Comparison of ENCODE assay signal across 8 cellular contexts in the genomic region with DNA sequence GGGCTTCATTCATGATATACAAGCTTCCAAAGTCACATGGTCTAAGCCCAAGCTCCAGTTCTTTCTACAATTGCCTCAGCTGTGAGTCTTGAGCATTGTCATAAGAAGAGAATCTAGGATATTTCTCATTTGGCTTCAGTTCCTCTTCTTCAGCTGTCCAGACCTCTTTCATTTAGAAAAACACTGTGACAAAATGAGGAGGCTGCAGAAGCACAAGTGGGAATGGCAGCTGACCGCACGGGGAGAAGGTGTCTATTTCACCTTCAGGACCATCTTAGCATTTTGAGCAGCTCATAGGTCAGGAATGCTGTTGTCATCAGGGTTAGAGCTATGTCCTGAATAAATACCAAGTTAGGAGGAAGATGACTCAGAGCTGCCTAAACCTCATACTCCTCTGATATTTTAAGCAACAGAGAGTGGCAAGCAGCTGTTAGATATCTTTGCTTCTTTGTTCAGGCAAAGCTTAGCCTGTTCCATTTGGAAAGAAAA.
DNase-seq lines count a peak whose midpoint lies in the region; ATAC-seq and TF ChIP-seq lines count a peak whose summit lies in the region.

No MANE protein-coding gene starts in this region.

- TF ChIP-seq CTCF in GM10248 (IDR thresholded peaks at IDR 0.05; ENCODE audit: control extremely low read depth, extremely low read depth, low read depth, missing control alignments) (no peak), heart left ventricle (IDR thresholded peaks at IDR 0.05) (no peak), retinal pigment epithelial cell (conservative IDR thresholded peaks at IDR 0.05; ENCODE audit: low read depth, low read length) (no peak)

- H3K4me1 ChIP-seq in HUES64 (ENCODE audit: insufficient read depth, low read length) (peaks cover 28% of the 10 kb centered on the region), heart left ventricle (peaks cover 0 to 42% (median 22%) of the 10 kb centered on the region in 12 donors)

- no peaks in the 10 kb centered on the region for H3K36me3 Mint-ChIP-seq in activated T-helper 17 cell treated with anti-CD3 and anti-CD28 coated beads, Interleukin-2, amount 50 U/mL, for 72 hours (ENCODE audit: low read depth)

- H3K9ac ChIP-seq in HUES64 (ENCODE audit: low read depth, low read length), result no peak overlapping the region

- peak overlapping the region; percentile 38 for H3K4me3 Mint-ChIP-seq in activated T-helper 17 cell treated with anti-CD3 and anti-CD28 coated beads, Interleukin-2, amount 50 U/mL, for 72 hours

- H3K27ac Mint-ChIP-seq in activated T-helper 17 cell treated with anti-CD3 and anti-CD28 coated beads, Interleukin-2, amount 50 U/mL, for 72 hours, result peak overlapping the region; percentile 49

- H3K27me3 ChIP-seq in HUES64 (ENCODE audit: insufficient read depth, low read length), result no peaks in the 10 kb centered on the region
- H3K27me3 ChIP-seq in heart left ventricle, result no peaks in the 10 kb centered on the region

- TF ChIP-seq POLR2A in heart left ventricle (IDR thresholded peaks at IDR 0.05), result no peak

- peaks cover 10% of the 10 kb centered on the region for H3K4me1 Mint-ChIP-seq in activated T-helper 17 cell treated with anti-CD3 and anti-CD28 coated beads, Interleukin-2, amount 50 U/mL, for 72 hours

- no peaks in the 10 kb centered on the region for H3K27me3 Mint-ChIP-seq in activated T-helper 17 cell treated with anti-CD3 and anti-CD28 coated beads, Interleukin-2, amount 50 U/mL, for 72 hours

- CTCF ChIA-PET in GM10248 (lab: Yijun Ruan, JAX), result interaction anchor here (0.7 to 1.6 kb wide), 6 partner anchors 10 to 395 kb away, joined by 3 to 6 read pairs (median 4); no protein-coding TSS in a partner anchor

- H3K9me3 ChIP-seq in HUES64 (ENCODE audit: insufficient read depth, low read depth, low read length), result no peaks in the 10 kb centered on the region
- no peaks in the 10 kb centered on the region for H3K9me3 ChIP-seq in heart left ventricle

- intact Hi-C loops in heart left ventricle (cut with DNase I), result loop anchor here in 7 of 10 donors (2.0 to 10.0 kb wide), 6 partner anchors 120 to 680 kb away; a partner anchor contains a TSS

- peak; percentile 23 for DNase-seq in GM10248 (ENCODE audit: extremely low spot score)
- peak in 4 of 5 donors; percentile 36 to 41 (median 40) for DNase-seq in heart left ventricle
- DNase-seq in retinal pigment epithelial cell (ENCODE audit: low read depth), result peak; percentile 56
- DNase-seq in NCI-H2107 treated with DMSO at 0.1 percent for 48 hours (lab: John Stamatoyannopoulos, UW; ENCODE audit: unreplicated experiment), result no peak
- DNase-seq in SHP77 (lab: John Stamatoyannopoulos, UW), result no peak

- no peak overlapping the region for H3K4me3 ChIP-seq in HUES64 (ENCODE audit: low read length)
- no peak overlapping the region for H3K4me3 ChIP-seq in heart left ventricle
- H3K4me3 ChIP-seq in retinal pigment epithelial cell (ENCODE audit: low read length), result no peak overlapping the region

- POLR2A ChIA-PET in GM10248 (lab: Yijun Ruan, JAX), result interaction anchor here (0.5 to 1.3 kb wide), 3 partner anchors 8 to 669 kb away, joined by 3 to 7 read pairs (median 3); a partner anchor contains a TSS

- H3K27ac ChIP-seq in HUES64 (ENCODE audit: low read depth, low read length) (peak overlapping the region; percentile 51; the same call in 1 of the 2 replicates), heart left ventricle (peak overlapping the region; percentile 43 to 89 (median 81))

- H3K36me3 ChIP-seq in HUES64 (ENCODE audit: insufficient read depth, low read length), result no peaks in the 10 kb centered on the region
- H3K36me3 ChIP-seq in heart left ventricle, result no peaks in the 10 kb centered on the region

- H3K9me3 Mint-ChIP-seq in activated T-helper 17 cell treated with anti-CD3 and anti-CD28 coated beads, Interleukin-2, amount 50 U/mL, for 72 hours, result no peaks in the 10 kb centered on the region

- 80% methylated on average over 2 of the region's 2 CpGs for WGBS in HUES64
- 15 to 33% (median 19%) methylated on average over 2 of the region's 2 CpGs for WGBS in heart left ventricle, 4 donors

- ATAC-seq in GM21786 (IDR thresholded peaks at IDR 0.05; ENCODE audit: unreplicated experiment), result peak; percentile 91
- ATAC-seq in activated T-helper 17 cell treated with anti-CD3 and anti-CD28 coated beads, Interleukin-2, amount 50 U/mL, for 72 hours (replicated peaks), result peak; percentile 92
- ATAC-seq in heart left ventricle, result peak; percentile 91 to 99 (median 98)

Comparison
In these comparisons a context has a peak if more than half of its experiments do, and no peak if none do; other contexts are left out.
1. DNase-seq: peak in GM10248 (single experiment), heart left ventricle (4 of 5) and retinal pigment epithelial cell (single experiment); none in NCI-H2107 treated with DMSO at 0.1 percent for 48 hours (single experiment) and SHP77 (0 of 2).
2. Peak in every context shown above with its lines, with median percentiles within 50 percentile points of each other: ATAC-seq.